In the genomic region with DNA sequence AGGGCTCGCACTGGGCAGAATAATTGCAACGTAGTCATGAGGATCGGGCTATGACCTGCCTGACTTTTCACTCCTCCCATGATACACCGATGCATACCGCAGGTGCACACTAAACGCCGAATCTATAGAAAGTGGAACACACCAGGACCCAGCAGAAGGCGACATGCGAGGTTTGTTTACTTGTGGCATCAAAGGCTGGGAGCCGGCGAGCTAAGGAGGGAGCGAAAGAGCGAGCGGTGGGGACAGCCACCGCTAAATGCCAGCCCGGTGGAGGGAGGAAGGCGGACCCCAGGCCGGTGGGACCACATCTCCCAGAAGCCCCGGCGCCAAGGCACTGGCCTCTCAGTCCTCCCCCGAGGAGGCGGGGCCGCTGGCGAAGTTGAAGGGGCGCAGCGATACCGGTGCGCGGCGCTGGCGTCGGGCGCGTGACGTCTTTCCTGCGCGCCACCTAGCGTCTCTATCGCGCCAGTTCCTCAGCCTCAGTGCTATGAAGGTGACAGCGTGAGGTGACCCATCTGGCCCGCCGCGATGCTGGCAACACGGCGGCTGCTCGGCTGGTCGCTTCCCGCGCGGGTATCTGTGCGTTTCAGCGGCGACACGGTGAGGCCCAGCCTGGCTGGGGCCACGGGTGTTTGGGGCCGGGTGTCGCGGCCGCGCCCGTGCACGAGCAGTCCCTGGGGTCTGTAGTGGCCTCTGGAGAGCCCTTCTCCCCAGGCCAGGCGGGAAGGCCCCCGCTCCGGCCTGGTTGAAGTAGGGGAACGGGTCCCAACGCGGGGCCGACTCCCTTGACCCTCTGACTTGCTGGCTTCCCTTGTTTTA, we compare ENCODE assay signal across 2 cellular contexts.
TF ChIP-seq lines count a peak whose summit lies in the region.

TSS of gene NDUFV1 (plus strand) at position 460 of the 819 bp plus-strand sequence. CDS start at position 529, 69 bp downstream.

TF ChIP-seq in IMR-90, 13 proteins besides CTCF, POLR2A, EP300 and RAD21:
- TF ChIP-seq, protein P1, sequence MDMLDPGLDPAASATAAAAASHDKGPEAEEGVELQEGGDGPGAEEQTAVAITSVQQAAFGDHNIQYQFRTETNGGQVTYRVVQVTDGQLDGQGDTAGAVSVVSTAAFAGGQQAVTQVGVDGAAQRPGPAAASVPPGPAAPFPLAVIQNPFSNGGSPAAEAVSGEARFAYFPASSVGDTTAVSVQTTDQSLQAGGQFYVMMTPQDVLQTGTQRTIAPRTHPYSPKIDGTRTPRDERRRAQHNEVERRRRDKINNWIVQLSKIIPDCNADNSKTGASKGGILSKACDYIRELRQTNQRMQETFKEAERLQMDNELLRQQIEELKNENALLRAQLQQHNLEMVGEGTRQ (IDR thresholded peaks at IDR 0.05; ENCODE audit: low read depth, low read length) = peak; percentile 56
- TF ChIP-seq CEBPB (IDR thresholded peaks at IDR 0.05; ENCODE audit: low read depth, low read length) (no peak), RFX5 (IDR thresholded peaks at IDR 0.05; ENCODE audit: low read depth, low read length) (no peak), MAZ (IDR thresholded peaks at IDR 0.05; ENCODE audit: borderline replicate concordance, low read depth, low read length) (peak; percentile 67; the same call in 1 of the 2 replicates), CHD1 (IDR thresholded peaks at IDR 0.05; ENCODE audit: low read depth, low read length) (no peak), NFE2L2 (IDR thresholded peaks at IDR 0.05; ENCODE audit: low read depth, low read length) (no peak), MXI1 (IDR thresholded peaks at IDR 0.05; ENCODE audit: borderline replicate concordance, low read depth, low read length) (peak; percentile 70), MAFK (IDR thresholded peaks at IDR 0.05; ENCODE audit: low read depth, low read length) (no peak), SMC3 (IDR thresholded peaks at IDR 0.05; ENCODE audit: low read depth, low read length) (no peak), BHLHE40 (IDR thresholded peaks at IDR 0.05; ENCODE audit: low read depth, low read length) (no peak), ELK1 (IDR thresholded peaks at IDR 0.05; ENCODE audit: borderline replicate concordance, low read depth, low read length) (no peak), RCOR1 (IDR thresholded peaks at IDR 0.05; ENCODE audit: insufficient replicate concordance, low read length) (no peak), FOS (IDR thresholded peaks at IDR 0.05; ENCODE audit: low read depth, low read length) (0 out of 2 replicates have a peak, but pooled peaks have one; percentile 3)
TF ChIP-seq in IMR-90: peak in this region for 4.

TF ChIP-seq in endothelial cell of umbilical vein, 7 proteins besides CTCF, POLR2A, EP300 and RAD21:
- no peak for TF ChIP-seq EZH2 (IDR thresholded peaks at IDR 0.05; ENCODE audit: borderline replicate concordance, low read depth, low read length, severe bottlenecking)
- peak; percentile 34 for TF ChIP-seq MYC (IDR thresholded peaks at IDR 0.05; ENCODE audit: low read depth, low read length)
- TF ChIP-seq MAX (IDR thresholded peaks at IDR 0.05; ENCODE audit: insufficient read depth, insufficient read length) = peak; percentile 55
- no peak for TF ChIP-seq JUN (IDR thresholded peaks at IDR 0.05; ENCODE audit: borderline replicate concordance, insufficient read depth, insufficient read length, low read depth)
- no peak for TF ChIP-seq FOS (IDR thresholded peaks at IDR 0.05; ENCODE audit: borderline replicate concordance, insufficient read depth, low read length)
- peak; percentile 92 for TF ChIP-seq POLR2AphosphoS5 (IDR thresholded peaks at IDR 0.05; ENCODE audit: insufficient read depth, low read depth, low read length)
- no peak for TF ChIP-seq GATA2 (IDR thresholded peaks at IDR 0.05; ENCODE audit: insufficient read depth, insufficient read length, low read depth, low read length)
